8 cellular contexts compared by ENCODE assay signal in the genomic region with DNA sequence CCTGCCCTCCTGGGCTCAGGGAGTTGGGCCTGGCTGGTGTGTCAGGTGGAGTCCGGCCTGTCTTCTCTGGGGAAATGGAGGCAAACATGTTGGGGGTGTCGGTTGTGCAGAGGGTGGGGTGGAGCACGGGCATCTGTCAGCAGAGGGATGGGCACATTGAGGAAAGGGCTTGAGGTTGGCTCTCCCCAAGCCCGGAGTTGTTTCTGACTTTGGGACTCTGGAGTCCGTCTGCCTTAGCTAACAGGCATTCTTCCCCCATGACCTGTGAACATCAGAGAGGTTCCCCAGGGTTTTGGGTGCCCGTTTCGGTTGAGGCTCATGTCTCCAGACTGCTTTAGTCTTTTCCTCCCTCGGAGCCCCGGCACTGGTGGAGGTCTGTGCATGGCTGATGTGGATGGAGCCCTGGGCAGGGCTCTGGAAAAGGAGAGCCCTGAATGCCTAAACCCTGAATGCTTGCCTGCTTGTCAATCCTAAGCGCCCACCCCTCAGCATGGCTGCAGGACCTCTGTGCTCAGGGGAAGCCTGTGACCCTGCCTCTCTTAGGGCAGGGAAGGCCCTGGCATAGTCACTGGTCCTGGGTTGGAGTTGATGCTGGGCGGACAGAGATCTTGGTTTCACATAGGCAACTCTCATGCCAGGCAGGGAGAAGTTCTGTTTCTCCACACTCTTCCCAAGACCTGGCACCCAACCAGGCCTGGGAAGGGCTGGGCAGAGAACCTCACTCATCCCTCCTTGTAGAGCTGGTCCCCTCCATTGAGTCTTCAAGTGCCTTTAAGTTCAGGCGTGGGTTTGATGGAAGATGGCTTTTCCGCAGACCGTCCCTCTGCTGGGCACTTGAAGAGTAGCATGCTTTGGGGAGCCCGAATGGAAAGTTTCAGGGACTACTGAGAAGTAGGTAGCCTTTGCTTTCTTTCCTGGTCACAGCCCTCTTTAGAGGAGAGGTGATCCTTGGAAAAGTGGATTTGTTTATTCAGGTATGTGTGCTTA. TPM values are rescaled to one million over a fixed set of nuclear protein-coding genes. Genes with fewer than 3 reads are reported as not detected.
DNase-seq lines count a peak whose midpoint lies in the region; ATAC-seq and TF ChIP-seq lines count a peak whose summit lies in the region.

No MANE protein-coding gene starts in this region.

- intact Hi-C loops in left lung (cut with DNase I) (no loop called here), vagina (cut with DNase I) (no loop called here)

- TF ChIP-seq CTCF in brain (conservative IDR thresholded peaks at IDR 0.05) (peak; percentile 61 to 67), left lung (IDR thresholded peaks at IDR 0.05) (peak; percentile 30 to 77), vagina (IDR thresholded peaks at IDR 0.05) (peak in 2 of 3 experiments; percentile 13 to 64)

- DNase-seq in activated CD8-positive, alpha-beta memory T cell treated with anti-CD3 and anti-CD28 coated beads, Interleukin-2, amount 10 ng/mL, durations not matched to agents 7 days and 5 days, result no peak
- no peak for DNase-seq in activated CD8-positive, alpha-beta memory T cell treated with anti-CD3 and anti-CD28 coated beads, Interleukin-2, amount 50 U/mL, for 4 hours
- DNase-seq in HAP-1 (ENCODE audit: low spot score in 2 of 2) (peak; percentile 37 to 59), NCI-H69 (lab: John Stamatoyannopoulos, UW) (peak; percentile 63), left lung (no peak), vagina (ENCODE audit: extremely low spot score in 2 of 2) (no peak)

- H3K9me3 ChIP-seq in HAP-1 (no peaks in the 10 kb centered on the region), left lung (no peaks in the 10 kb centered on the region), vagina (no peaks in the 10 kb centered on the region)

- ATAC-seq in activated CD8-positive, alpha-beta memory T cell treated with anti-CD3 and anti-CD28 coated beads, Interleukin-2, amount 10 ng/mL, durations not matched to agents 7 days and 5 days, result peak; percentile 73
- ATAC-seq in left lung (peak; percentile 51), HG02970 (IDR thresholded peaks at IDR 0.05; ENCODE audit: low FRiP score, unreplicated experiment) (no peak)

- H3K27ac ChIP-seq in left lung, result no peak overlapping the region
- H3K27ac ChIP-seq in vagina, result no peak overlapping the region

- H3K27me3 ChIP-seq in HAP-1 (ENCODE audit: low read depth) (no peaks in the 10 kb centered on the region), left lung (no peaks in the 10 kb centered on the region), vagina (no peaks in the 10 kb centered on the region)

- no peaks in the 10 kb centered on the region for H3K36me3 ChIP-seq in HAP-1 (replicated peaks)
- H3K36me3 ChIP-seq in left lung, result peaks cover 0 to 25% of the 10 kb centered on the region in 2 donors
- H3K36me3 ChIP-seq in vagina, result peaks cover 0 to 44% of the 10 kb centered on the region in 2 donors

- no peak overlapping the region for H3K4me3 Mint-ChIP-seq in activated CD8-positive, alpha-beta memory T cell treated with anti-CD3 and anti-CD28 coated beads, Interleukin-2, amount 10 ng/mL, durations not matched to agents 7 days and 5 days
- no peak overlapping the region for H3K4me3 Mint-ChIP-seq in brain

- H3K36me3 Mint-ChIP-seq in activated CD8-positive, alpha-beta memory T cell treated with anti-CD3 and anti-CD28 coated beads, Interleukin-2, amount 10 ng/mL, durations not matched to agents 7 days and 5 days, result no peaks in the 10 kb centered on the region
- H3K36me3 Mint-ChIP-seq in brain, result peaks cover 44% of the 10 kb centered on the region

- no peak overlapping the region for H3K4me3 ChIP-seq in HAP-1
- no peak overlapping the region for H3K4me3 ChIP-seq in left lung
- no peak overlapping the region for H3K4me3 ChIP-seq in vagina

- H3K27me3 Mint-ChIP-seq in activated CD8-positive, alpha-beta memory T cell treated with anti-CD3 and anti-CD28 coated beads, Interleukin-2, amount 10 ng/mL, durations not matched to agents 7 days and 5 days, result no peaks in the 10 kb centered on the region
- peaks cover 3% of the 10 kb centered on the region for H3K27me3 Mint-ChIP-seq in brain

- H3K27ac Mint-ChIP-seq in activated CD8-positive, alpha-beta memory T cell treated with anti-CD3 and anti-CD28 coated beads, Interleukin-2, amount 10 ng/mL, durations not matched to agents 7 days and 5 days, result no peak overlapping the region
- peak overlapping the region in 2 of 5 experiments; percentile 2 to 7 for H3K27ac Mint-ChIP-seq in brain

- in situ Hi-C loops in HAP-1 (cut with MboI; ENCODE audit: low sequenced_read_pairs), result no loop called here

- CTCF ChIA-PET in activated CD8-positive, alpha-beta memory T cell treated with anti-CD3 and anti-CD28 coated beads, Interleukin-2, amount 10 ng/mL, durations not matched to agents 7 days and 5 days (lab: Charles Lee), result interaction anchor here (1.5 to 5.0 kb wide), 3 partner anchors 14 to 87 kb away, joined by 4 to 17 read pairs (median 5); no protein-coding TSS in a partner anchor

- H3K4me1 ChIP-seq in HAP-1, result no peaks in the 10 kb centered on the region
- H3K4me1 ChIP-seq in left lung, result no peaks in the 10 kb centered on the region
- H3K4me1 ChIP-seq in vagina, result peaks cover 10% of the 10 kb centered on the region

- H3K4me1 Mint-ChIP-seq in activated CD8-positive, alpha-beta memory T cell treated with anti-CD3 and anti-CD28 coated beads, Interleukin-2, amount 10 ng/mL, durations not matched to agents 7 days and 5 days, result no peaks in the 10 kb centered on the region
- H3K4me1 Mint-ChIP-seq in brain, result no peaks in the 10 kb centered on the region

- no peaks in the 10 kb centered on the region for H3K9me3 Mint-ChIP-seq in activated CD8-positive, alpha-beta memory T cell treated with anti-CD3 and anti-CD28 coated beads, Interleukin-2, amount 10 ng/mL, durations not matched to agents 7 days and 5 days (ENCODE audit: low read depth)
- H3K9me3 Mint-ChIP-seq in brain, result no peaks in the 10 kb centered on the region

- no peak for TF ChIP-seq POLR2A in vagina (IDR thresholded peaks at IDR 0.05)

RNA-seq across cellular contexts. Expression of a gene that starts 13.0 kb away (rescaled TPM):
- total RNA-seq in activated CD8-positive, alpha-beta memory T cell treated with anti-CD3 and anti-CD28 coated beads, Interleukin-2, amount 10 ng/mL, durations not matched to agents 7 days and 5 days, result under 1 TPM; 0.05 to 0.50 TPM
- 6.4 TPM for polyA plus RNA-seq in brain (ENCODE audit: insufficient read depth, low read depth, low replicate concordance)
- total RNA-seq in left lung (10 to 100 TPM; 16.2 to 23.4 TPM), vagina (14.7 TPM)

RNA-seq across cellular contexts. Expression of a gene that starts 17.7 kb away (rescaled TPM):
- 1 to 10 TPM; 5.0 to 7.1 TPM for total RNA-seq in activated CD8-positive, alpha-beta memory T cell treated with anti-CD3 and anti-CD28 coated beads, Interleukin-2, amount 10 ng/mL, durations not matched to agents 7 days and 5 days
- 3.3 TPM for polyA plus RNA-seq in brain (ENCODE audit: insufficient read depth, low read depth, low replicate concordance)
- total RNA-seq in left lung (1 to 10 TPM; 5.9 to 6.4 TPM), vagina (1.7 TPM)

RNA-seq across cellular contexts. Expression of a gene that starts 18.0 kb away (rescaled TPM):
- 10 to 100 TPM; 73.3 to 81.2 TPM for total RNA-seq in activated CD8-positive, alpha-beta memory T cell treated with anti-CD3 and anti-CD28 coated beads, Interleukin-2, amount 10 ng/mL, durations not matched to agents 7 days and 5 days
- polyA plus RNA-seq in brain (ENCODE audit: insufficient read depth, low read depth, low replicate concordance), result 22.3 TPM
- total RNA-seq in left lung (10 to 100 TPM; 48.0 to 49.3 TPM), vagina (41.7 TPM)

RNA-seq across cellular contexts. Expression of a gene that starts 30.8 kb away (rescaled TPM):
- 10 to 100 TPM; 45.6 to 45.9 TPM for total RNA-seq in activated CD8-positive, alpha-beta memory T cell treated with anti-CD3 and anti-CD28 coated beads, Interleukin-2, amount 10 ng/mL, durations not matched to agents 7 days and 5 days
- 125 TPM for polyA plus RNA-seq in brain (ENCODE audit: insufficient read depth, low read depth, low replicate concordance)
- total RNA-seq in left lung (10 to 100 TPM; 32.7 to 40.7 TPM), vagina (43.2 TPM)

RNA-seq across cellular contexts. Expression of a gene that starts 43.8 kb away (rescaled TPM):
- total RNA-seq in activated CD8-positive, alpha-beta memory T cell treated with anti-CD3 and anti-CD28 coated beads, Interleukin-2, amount 10 ng/mL, durations not matched to agents 7 days and 5 days, result 1 to 10 TPM in 1 of 2 experiments, not detected in 1; 1.3 TPM
- polyA plus RNA-seq in brain (ENCODE audit: insufficient read depth, low read depth, low replicate concordance), result 11.6 TPM
- total RNA-seq in left lung (10 to 100 TPM; 39.4 to 64.2 TPM), vagina (47.9 TPM)

Comparison
In these comparisons a context has a peak if more than half of its experiments do, and no peak if none do; other contexts are left out.
1. DNase-seq: peak in HAP-1 (2 of 2) and NCI-H69 (single experiment); none in activated CD8-positive, alpha-beta memory T cell treated with anti-CD3 and anti-CD28 coated beads, Interleukin-2, amount 10 ng/mL, durations not matched to agents 7 days and 5 days (single experiment), activated CD8-positive, alpha-beta memory T cell treated with anti-CD3 and anti-CD28 coated beads, Interleukin-2, amount 50 U/mL, for 4 hours (single experiment), left lung (0 of 2) and vagina (0 of 2).
2. RNA of a gene that starts 13.0 kb away (total RNA-seq): 16.2 to 23.4 TPM in left lung and 14.7 TPM in vagina (single experiment); 0.05 to 0.50 TPM in activated CD8-positive, alpha-beta memory T cell treated with anti-CD3 and anti-CD28 coated beads, Interleukin-2, amount 10 ng/mL, durations not matched to agents 7 days and 5 days; every median in the first group is over 10 times any median in the second.
3. Peak in every context shown above with its lines, with median percentiles within 50 percentile points of each other: CTCF ChIP-seq.